22 cellular contexts compared by ENCODE assay signal in the genomic region with DNA sequence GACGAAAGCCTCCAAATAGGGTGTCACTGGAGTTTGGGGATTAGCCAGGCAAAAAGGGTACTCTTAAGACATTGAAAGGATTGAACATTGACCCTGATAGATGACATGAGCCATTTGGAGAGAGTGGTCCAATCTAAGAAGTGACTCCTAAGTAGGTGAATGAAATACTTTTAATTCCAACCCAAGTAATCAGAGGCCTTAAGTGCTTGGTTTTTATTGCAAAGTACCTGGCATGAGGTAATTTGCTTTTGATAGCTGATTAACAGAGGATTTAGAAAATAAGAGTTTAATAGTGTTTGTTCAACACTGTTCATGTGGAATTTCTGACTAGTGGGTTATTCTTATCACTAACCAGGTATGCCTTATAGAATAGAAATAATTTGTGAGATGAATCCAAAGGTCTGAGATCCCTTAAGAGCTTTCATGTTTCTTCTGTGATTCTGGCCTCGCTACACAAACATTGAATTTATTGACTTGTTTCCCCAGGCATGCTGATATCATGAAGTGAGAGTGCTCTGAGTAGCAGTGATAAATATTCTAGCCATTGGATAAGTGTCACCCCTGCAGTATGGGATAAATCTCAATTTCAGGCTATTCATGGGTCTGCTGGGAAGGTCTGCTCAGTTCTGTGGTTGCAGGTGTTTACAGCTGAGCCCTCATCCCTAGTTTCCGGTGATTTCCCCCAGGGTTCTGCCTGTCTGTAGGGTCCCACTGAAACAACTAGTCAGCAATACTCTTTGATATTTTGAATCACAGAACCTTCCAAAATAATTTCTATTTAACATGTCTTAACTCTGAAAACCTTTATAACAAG. TPM values are rescaled to one million over a fixed set of nuclear protein-coding genes. Genes with fewer than 3 reads are reported as not detected.
DNase-seq lines count a peak whose midpoint lies in the region; ATAC-seq, FAIRE-seq and TF ChIP-seq lines count a peak whose summit lies in the region.
"Had no signal": no experiment of that assay in that cellular context is flagged by ENCODE, and none has a peak within 500 bp of the region (broad histone marks: within the 10 kb centered on the region; RNA-seq: fewer than 3 reads in every experiment).

No MANE protein-coding gene starts in this region.

- H3K4me2 ChIP-seq in BLaER1 (peak overlapping the region; percentile 37), SU-DHL-6 (ENCODE audit: low read depth, low read length, poor library complexity, severe bottlenecking) (peak overlapping the region; percentile 87)
- H3K4me2 ChIP-seq: KMS-11 had no signal

- no peaks in the 10 kb centered on the region for H3K9me3 ChIP-seq in BLaER1
- no peaks in the 10 kb centered on the region for H3K9me3 ChIP-seq in SU-DHL-6 (ENCODE audit: insufficient read depth, low read length)
- H3K9me3 ChIP-seq: ascending aorta, Peyer's patch had no signal

- peak overlapping the region; percentile 45 for H3K27ac Mint-ChIP-seq in mesothelial cell of epicardium
- H3K27ac Mint-ChIP-seq: activated CD4-positive, alpha-beta T cell treated with anti-CD3 and anti-CD28 coated beads, Interleukin-2, amount 10 ng/mL, durations not matched to agents 24 days and 14 days had no signal

- peaks cover 1% of the 10 kb centered on the region for H3K36me3 Mint-ChIP-seq in mesothelial cell of epicardium

- DNase-seq in GM19239 (ENCODE audit: insufficient read length, low spot score) (no peak), mesothelial cell of epicardium (ENCODE audit: low spot score in 2 of 2, unreplicated experiment in 2 of 2) (no peak), NCI-H69 (lab: John Stamatoyannopoulos, UW) (no peak), NCI-H2029 treated with DMSO at 0.1 percent for 48 hours (lab: John Stamatoyannopoulos, UW) (no peak)
- DNase-seq: ACHN; activated CD8-positive, alpha-beta memory T cell treated with anti-CD3 and anti-CD28 coated beads, Interleukin-2, amount 50 U/mL, for 4 hours; activated gamma-delta T cell treated with Interleukin-2 at 50 U/mL for 16 hours; CD4-positive, CD25-positive, alpha-beta regulatory T cell; hippocampal formation; kidney; NCI-H1105; Peyer's patch; retina had no signal

- H4K20me1 ChIP-seq in BLaER1: 0 out of 2 replicates have a peak, but pooled peaks cover 6% of the 10 kb centered on the region
- no peaks in the 10 kb centered on the region for H4K20me1 ChIP-seq in SU-DHL-6 (ENCODE audit: low read depth, low read length)

- TF ChIP-seq CTCF in SU-DHL-6 (IDR thresholded peaks at IDR 0.05; ENCODE audit: insufficient read depth, low read length, poor library complexity, severe bottlenecking) (no peak), mesothelial cell of epicardium (IDR thresholded peaks at IDR 0.05; ENCODE audit: unreplicated experiment) (no peak)

- H3K4me3 ChIP-seq in BLaER1 (no peak overlapping the region), SU-DHL-6 (ENCODE audit: insufficient read depth, low read length, poor library complexity, severe bottlenecking) (peak overlapping the region; percentile 25)
- H3K4me3 ChIP-seq: ascending aorta, Peyer's patch, SK-N-MC had no signal

- ATAC-seq in GM19395 (IDR thresholded peaks at IDR 0.05; ENCODE audit: unreplicated experiment) (no peak), HG03378 (IDR thresholded peaks at IDR 0.05; ENCODE audit: unreplicated experiment) (no peak)

- H2AFZ ChIP-seq in SU-DHL-6 (ENCODE audit: low read depth, low read length, severe bottlenecking): no peak overlapping the region

- no peak overlapping the region for H3K27ac ChIP-seq in BLaER1
- peak overlapping the region; percentile 97 for H3K27ac ChIP-seq in SU-DHL-6 (ENCODE audit: low read depth, low read length)
- H3K27ac ChIP-seq: ascending aorta, KMS-11, SK-N-MC had no signal

- H3K9ac ChIP-seq in BLaER1: no peak overlapping the region
- H3K9ac ChIP-seq in SU-DHL-6 (ENCODE audit: low read length): peak overlapping the region; percentile 44
- H3K9ac ChIP-seq: KMS-11 had no signal

- H3F3A ChIP-seq in SU-DHL-6 (ENCODE audit: insufficient read depth): peaks cover 27% of the 10 kb centered on the region

- H3K79me2 ChIP-seq in SU-DHL-6 (ENCODE audit: insufficient read depth, low read length): peaks cover 88% of the 10 kb centered on the region

- FAIRE-seq in GM19239 (lab: Jason Lieb, UNC): peak; percentile 72
- FAIRE-seq: kidney had no signal

- H3K36me3 ChIP-seq in BLaER1: peaks cover 4% of the 10 kb centered on the region; the same call in 1 of the 2 replicates
- no peaks in the 10 kb centered on the region for H3K36me3 ChIP-seq in SU-DHL-6 (ENCODE audit: low read length)
- H3K36me3 ChIP-seq: ascending aorta, Peyer's patch had no signal

- H3K4me1 Mint-ChIP-seq in mesothelial cell of epicardium: peaks cover 39% of the 10 kb centered on the region
- H3K4me1 Mint-ChIP-seq: neural crest cell had no signal

- H3K27me3 ChIP-seq in BLaER1 (no peaks in the 10 kb centered on the region), SU-DHL-6 (ENCODE audit: low read length) (no peaks in the 10 kb centered on the region)
- H3K27me3 ChIP-seq: ascending aorta, Peyer's patch had no signal

- no peaks in the 10 kb centered on the region for H3K9me2 ChIP-seq in SU-DHL-6 (replicated peaks; ENCODE audit: insufficient read depth, low read length)

- H3K4me3 Mint-ChIP-seq in mesothelial cell of epicardium: no peak overlapping the region
- H3K4me3 Mint-ChIP-seq: activated CD4-positive, alpha-beta T cell treated with anti-CD3 and anti-CD28 coated beads, Interleukin-2, amount 10 ng/mL, durations not matched to agents 24 days and 14 days; CD4-positive, CD25-positive, alpha-beta regulatory T cell; neural crest cell had no signal

- no peaks in the 10 kb centered on the region for H3K27me3 Mint-ChIP-seq in mesothelial cell of epicardium (ENCODE audit: low read depth)
- H3K27me3 Mint-ChIP-seq: activated CD4-positive, alpha-beta T cell treated with anti-CD3 and anti-CD28 coated beads, Interleukin-2, amount 10 ng/mL, durations not matched to agents 24 days and 14 days; CD4-positive, CD25-positive, alpha-beta regulatory T cell had no signal

- peaks cover 28% of the 10 kb centered on the region for H3K4me1 ChIP-seq in BLaER1

- H3K9me3 Mint-ChIP-seq in mesothelial cell of epicardium: no peaks in the 10 kb centered on the region
- H3K9me3 Mint-ChIP-seq: activated CD4-positive, alpha-beta T cell treated with anti-CD3 and anti-CD28 coated beads, Interleukin-2, amount 10 ng/mL, durations not matched to agents 24 days and 14 days; CD4-positive, CD25-positive, alpha-beta regulatory T cell; neural crest cell had no signal

RNA-seq across cellular contexts. Expression of gene NCOA7, which starts 6.6 kb away (rescaled TPM):
- total RNA-seq in mesothelial cell of epicardium: 43.5 to 52.4 TPM (median 45.7 TPM) in 3 replicates

RNA-seq across cellular contexts. Expression of gene HEY2, which starts 47.9 kb away (rescaled TPM):
- 8.8 to 11.7 TPM (median 9.6 TPM) in 3 replicates for total RNA-seq in mesothelial cell of epicardium
- total RNA-seq: activated CD4-positive, alpha-beta T cell treated with anti-CD3 and anti-CD28 coated beads, Interleukin-2, amount 10 ng/mL, durations not matched to agents 24 days and 14 days; CD4-positive, CD25-positive, alpha-beta regulatory T cell had no signal
